20 cellular contexts compared by ENCODE assay signal in the genomic region with DNA sequence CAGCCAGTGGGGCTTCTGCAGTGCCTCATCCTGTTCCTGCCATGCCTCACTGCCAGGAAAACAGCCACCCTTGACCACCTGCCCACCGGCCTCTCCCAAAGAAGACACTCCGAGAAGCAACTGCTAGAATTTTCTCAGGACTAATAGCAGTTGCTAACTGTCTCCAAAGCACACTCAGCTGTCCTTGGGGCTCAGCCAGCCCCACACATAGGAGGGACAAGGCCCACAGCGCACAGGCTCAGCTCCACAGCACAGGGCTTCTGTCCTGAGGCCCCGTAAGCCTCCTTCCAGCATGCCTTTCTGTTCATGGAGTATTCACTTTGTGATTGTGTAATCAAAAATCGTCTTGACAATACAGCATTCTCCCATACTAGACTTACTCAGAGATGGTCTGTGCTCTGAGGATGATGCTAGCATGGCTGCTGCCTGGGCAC.
A peak's percentile ranks its signal among the peaks of the same experiment; 100 is the strongest.
DNase-seq lines count a peak whose midpoint lies in the region; ATAC-seq and TF ChIP-seq lines count a peak whose summit lies in the region.
"Had no signal": no experiment of that assay in that cellular context is flagged by ENCODE, and none has a peak within 500 bp of the region (broad histone marks: within the 10 kb centered on the region; RNA-seq: fewer than 3 reads in every experiment).

No MANE protein-coding gene starts in this region.

- H3K27ac ChIP-seq in SJCRH30 (no peak overlapping the region), esophagus squamous epithelium (no peak overlapping the region)
- H3K27ac ChIP-seq: cardiac muscle cell, neural progenitor cell, Peyer's patch, suprapubic skin had no signal

- no peaks in the 10 kb centered on the region for H3K36me3 Mint-ChIP-seq in activated CD4-positive, alpha-beta T cell treated with anti-CD3 and anti-CD28 coated beads, Interleukin-2, amount 10 ng/mL, durations not matched to agents 7 days and 5 days (ENCODE audit: low read depth)
- H3K36me3 Mint-ChIP-seq: immature natural killer cell, memory B cell, neural progenitor cell had no signal

- H3K27ac Mint-ChIP-seq in activated CD4-positive, alpha-beta T cell treated with anti-CD3 and anti-CD28 coated beads, Interleukin-2, amount 10 ng/mL, durations not matched to agents 7 days and 5 days: no peak overlapping the region
- H3K27ac Mint-ChIP-seq: B cell, immature natural killer cell, memory B cell, neural progenitor cell had no signal

- WGBS in esophagus squamous epithelium, 2 donors: 63 to 72% methylated on average over 4 of the region's 5 CpGs

- no peak overlapping the region for H3K4me3 Mint-ChIP-seq in activated CD4-positive, alpha-beta T cell treated with anti-CD3 and anti-CD28 coated beads, Interleukin-2, amount 10 ng/mL, durations not matched to agents 7 days and 5 days
- H3K4me3 Mint-ChIP-seq: B cell, immature natural killer cell, memory B cell, neural progenitor cell had no signal

- H3K36me3 ChIP-seq in SJCRH30 (no peaks in the 10 kb centered on the region), esophagus squamous epithelium (no peaks in the 10 kb centered on the region)
- H3K36me3 ChIP-seq: cardiac muscle cell, neural progenitor cell, Peyer's patch, suprapubic skin had no signal

- DNase-seq in GM10248 (ENCODE audit: extremely low spot score) (peak; percentile 4), MV-4-11 (lab: John Stamatoyannopoulos, UW) (peak; percentile 40), left ventricle myocardium superior (peak; percentile 76), sciatic nerve (ENCODE audit: low spot score) (no peak), SJCRH30 (no peak), esophagus squamous epithelium (lab: John Stamatoyannopoulos, UW) (no peak), NCI-H69 (lab: John Stamatoyannopoulos, UW) (no peak)
- DNase-seq in activated CD4-positive, alpha-beta T cell treated with anti-CD3 and anti-CD28 coated beads, Interleukin-2, amount 10 ng/mL, durations not matched to agents 7 days and 5 days: no peak
- DNase-seq: activated gamma-delta T cell; immature natural killer cell; NCI-H1105 treated with DMSO at 0.1 percent for 48 hours; NCI-H82; stimulated activated CD4-positive, alpha-beta T cell treated with anti-CD3 and anti-CD28 coated beads, Interleukin-2, amount 100 ng/mL, for 24 hours had no signal

- H3K9me3 ChIP-seq in SJCRH30 (replicated peaks): no peaks in the 10 kb centered on the region
- H3K9me3 ChIP-seq in esophagus squamous epithelium: no peaks in the 10 kb centered on the region
- H3K9me3 ChIP-seq: Peyer's patch, suprapubic skin had no signal

- H3K4me3 ChIP-seq in SJCRH30 (no peak overlapping the region), esophagus squamous epithelium (no peak overlapping the region)
- H3K4me3 ChIP-seq: cardiac muscle cell, GM12878, neural progenitor cell, Peyer's patch, suprapubic skin had no signal

- H3K4me1 Mint-ChIP-seq in activated CD4-positive, alpha-beta T cell treated with anti-CD3 and anti-CD28 coated beads, Interleukin-2, amount 10 ng/mL, durations not matched to agents 7 days and 5 days: no peaks in the 10 kb centered on the region
- H3K4me1 Mint-ChIP-seq: B cell, immature natural killer cell, memory B cell had no signal

- H3K9me3 Mint-ChIP-seq in activated CD4-positive, alpha-beta T cell treated with anti-CD3 and anti-CD28 coated beads, Interleukin-2, amount 10 ng/mL, durations not matched to agents 7 days and 5 days: no peaks in the 10 kb centered on the region
- H3K9me3 Mint-ChIP-seq: immature natural killer cell had no signal

- H3K4me1 ChIP-seq in SJCRH30: no peaks in the 10 kb centered on the region
- H3K4me1 ChIP-seq in esophagus squamous epithelium: peaks cover 0 to 26% (median 7%) of the 10 kb centered on the region in 3 donors
- H3K4me1 ChIP-seq: neural progenitor cell, Peyer's patch had no signal

- TF ChIP-seq CTCF in GM10248 (IDR thresholded peaks at IDR 0.05; ENCODE audit: control extremely low read depth, extremely low read depth, low read depth, missing control alignments) (no peak), esophagus squamous epithelium (IDR thresholded peaks at IDR 0.05) (no peak)

- H3K27me3 ChIP-seq in SJCRH30 (no peaks in the 10 kb centered on the region), esophagus squamous epithelium (no peaks in the 10 kb centered on the region)
- H3K27me3 ChIP-seq: cardiac muscle cell, neural progenitor cell, Peyer's patch, suprapubic skin had no signal

- POLR2A ChIA-PET in GM10248 (lab: Yijun Ruan, JAX): no interaction called here
- POLR2A ChIA-PET in activated CD4-positive, alpha-beta T cell treated with anti-CD3 and anti-CD28 coated beads, Interleukin-2, amount 10 ng/mL, durations not matched to agents 7 days and 5 days (lab: Charles Lee): no interaction called here

- CTCF ChIA-PET in GM10248 (lab: Yijun Ruan, JAX): interaction anchor here (1.5 kb wide), 1 partner anchor 13 kb away, joined by 3 read pairs; no protein-coding TSS in a partner anchor
- CTCF ChIA-PET in activated CD4-positive, alpha-beta T cell treated with anti-CD3 and anti-CD28 coated beads, Interleukin-2, amount 10 ng/mL, durations not matched to agents 7 days and 5 days (lab: Charles Lee): no interaction called here

- no peak for TF ChIP-seq POLR2A in esophagus squamous epithelium (IDR thresholded peaks at IDR 0.05)

- peaks cover 14% of the 10 kb centered on the region for H3K27me3 Mint-ChIP-seq in activated CD4-positive, alpha-beta T cell treated with anti-CD3 and anti-CD28 coated beads, Interleukin-2, amount 10 ng/mL, durations not matched to agents 7 days and 5 days
- H3K27me3 Mint-ChIP-seq: B cell, memory B cell had no signal

- ATAC-seq in left ventricle myocardium superior (peak; percentile 77), sciatic nerve (peak; percentile 39)
- ATAC-seq: GM12878 had no signal

- intact Hi-C loops in left ventricle myocardium superior (cut with micrococcal nuclease) (no loop called here), sciatic nerve (cut with DNase I) (no loop called here), esophagus squamous epithelium (cut with DNase I) (no loop called here)

Comparison
In these comparisons a context has a peak if more than half of its experiments do, and no peak if none do; other contexts are left out.
1. DNase-seq: peak in GM10248 (single experiment), MV-4-11 (single experiment) and left ventricle myocardium superior (single experiment); none in sciatic nerve (single experiment), SJCRH30 (0 of 2), esophagus squamous epithelium (single experiment), activated CD4-positive, alpha-beta T cell treated with anti-CD3 and anti-CD28 coated beads, Interleukin-2, amount 10 ng/mL, durations not matched to agents 7 days and 5 days (single experiment) and NCI-H69 (single experiment).